In the genomic region with DNA sequence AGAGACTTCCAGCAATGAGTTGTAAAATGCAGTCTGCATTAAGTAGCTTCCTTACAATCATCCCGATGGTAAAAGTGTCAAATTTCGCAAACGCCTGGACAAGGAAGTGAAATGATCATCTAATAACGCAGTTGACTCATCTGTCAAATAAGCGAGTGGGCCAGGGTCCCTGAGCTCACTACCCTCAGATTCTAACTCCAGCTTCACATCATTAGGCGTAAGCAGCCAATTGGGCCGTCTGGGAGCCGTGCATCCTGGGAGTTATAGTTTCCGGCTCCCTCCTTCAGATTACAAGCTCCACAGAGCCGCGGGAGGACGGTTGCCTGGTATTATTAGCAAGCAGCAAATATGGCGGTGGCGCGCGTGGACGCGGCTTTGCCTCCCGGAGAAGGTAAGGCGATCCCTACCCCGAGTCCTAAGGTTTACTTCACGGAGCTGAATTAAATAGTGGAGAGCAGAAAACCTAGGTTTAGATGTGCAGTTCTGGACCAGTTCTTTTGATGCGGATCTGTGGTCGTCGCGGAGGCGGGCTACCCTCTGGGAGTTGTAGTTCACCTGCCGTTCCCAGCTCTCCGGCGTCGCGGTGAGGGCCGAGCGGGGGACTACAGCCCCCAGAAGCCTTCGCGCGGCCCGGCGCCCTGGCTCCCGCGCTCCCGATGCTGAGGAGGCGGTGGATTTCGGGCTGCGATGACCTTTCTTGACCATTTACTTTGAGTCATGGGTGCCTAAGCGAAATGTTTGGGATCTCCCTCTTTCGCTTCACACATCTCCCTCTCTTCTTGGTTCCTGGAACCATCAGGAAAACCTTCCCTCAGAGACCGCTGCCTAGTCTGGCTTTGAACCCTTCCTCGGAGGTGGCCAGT, we compare ENCODE assay signal across 8 cellular contexts. TPM values are rescaled to one million over a fixed set of nuclear protein-coding genes. Genes with fewer than 3 reads are reported as not detected.
DNase-seq lines count a peak whose midpoint lies in the region; ATAC-seq and TF ChIP-seq lines count a peak whose summit lies in the region.

Gene CEP97 (plus strand): TSS at position 286 of the 863 bp plus-strand sequence. CDS start 63 bp downstream, at position 349.

- peak within 1 kb of the TSS; percentile 94 for H3K4me3 Mint-ChIP-seq in T-helper 1 cell treated with Interleukin-12 subunit alpha and Interleukin-12 subunit beta and Interleukin-4 antibody, amounts not matched to agents 30 μg/mL and 1 μg/mL, for 36 hours

- TF ChIP-seq POLR2A in uterus (IDR thresholded peaks at IDR 0.05) = peak; percentile 3 to 27

- no peaks in the 10 kb centered on the region for H3K9me3 Mint-ChIP-seq in T-helper 1 cell treated with Interleukin-12 subunit alpha and Interleukin-12 subunit beta and Interleukin-4 antibody, amounts not matched to agents 30 μg/mL and 1 μg/mL, for 36 hours

- 0 to 1% (median 0%) methylated on average over 49 of the region's 49 CpGs for WGBS in psoas muscle, 3 donors

- DNase-seq in GM13977 (ENCODE audit: low spot score) (peak; percentile 79), NCI-H1694 (lab: John Stamatoyannopoulos, UW) (peak; percentile 95), amygdala (lab: John Stamatoyannopoulos, UW) (peak; percentile 73 to 100 (median 94)), right atrium auricular region (ENCODE audit: low spot score) (peak; percentile 92), psoas muscle (peak; percentile 90 to 94), uterus (peak; percentile 86 to 89)

- intact Hi-C loops in psoas muscle (cut with DNase I) (loop anchor here (2.0 to 5.0 kb wide), 3 partner anchors 37 to 54 kb away; partner anchors contain the start of genes NXPE3 (in 2 of the 2) and RPL24 (in 1 of the 2)), uterus (cut with DNase I; ENCODE audit: low total_unique reads) (no loop called here)

- ATAC-seq in HG02884 (IDR thresholded peaks at IDR 0.05; ENCODE audit: unreplicated experiment) = peak; percentile 85
- peak; percentile 98 to 99 (median 99) for ATAC-seq in psoas muscle

- H3K4me1 Mint-ChIP-seq in T-helper 1 cell treated with Interleukin-12 subunit alpha and Interleukin-12 subunit beta and Interleukin-4 antibody, amounts not matched to agents 30 μg/mL and 1 μg/mL, for 36 hours (ENCODE audit: low read depth) = peaks cover 39% of the 10 kb centered on the region

- H3K9me3 ChIP-seq in right atrium auricular region = no peaks in the 10 kb centered on the region
- H3K9me3 ChIP-seq in psoas muscle = no peaks in the 10 kb centered on the region
- no peaks in the 10 kb centered on the region for H3K9me3 ChIP-seq in uterus

- H3K36me3 ChIP-seq in right atrium auricular region (no peaks in the 10 kb centered on the region), psoas muscle (ENCODE audit: insufficient read depth in 1 of 2, low read depth in 1 of 2) (peaks cover 0 to 30% of the 10 kb centered on the region in 2 donors), uterus (no peaks in the 10 kb centered on the region)

- peaks cover 14% of the 10 kb centered on the region for H3K36me3 Mint-ChIP-seq in T-helper 1 cell treated with Interleukin-12 subunit alpha and Interleukin-12 subunit beta and Interleukin-4 antibody, amounts not matched to agents 30 μg/mL and 1 μg/mL, for 36 hours (ENCODE audit: low read depth)

- H3K4me3 ChIP-seq in right atrium auricular region (peak within 1 kb of the TSS; percentile 60 to 72), psoas muscle (peak within 1 kb of the TSS; percentile 86), uterus (peak within 1 kb of the TSS; percentile 55 to 75)

- no peaks in the 10 kb centered on the region for H3K27me3 Mint-ChIP-seq in T-helper 1 cell treated with Interleukin-12 subunit alpha and Interleukin-12 subunit beta and Interleukin-4 antibody, amounts not matched to agents 30 μg/mL and 1 μg/mL, for 36 hours (ENCODE audit: low read depth)

- H3K27ac ChIP-seq in right atrium auricular region = peak within 1 kb of the TSS; percentile 72 to 78
- H3K27ac ChIP-seq in psoas muscle = peak within 1 kb of the TSS; percentile 79
- H3K27ac ChIP-seq in uterus = peak within 1 kb of the TSS; percentile 75 to 95

- H3K27ac Mint-ChIP-seq in T-helper 1 cell treated with Interleukin-12 subunit alpha and Interleukin-12 subunit beta and Interleukin-4 antibody, amounts not matched to agents 30 μg/mL and 1 μg/mL, for 36 hours = peak within 1 kb of the TSS; percentile 93

- H3K4me1 ChIP-seq in right atrium auricular region = peaks cover 0 to 14% of the 10 kb centered on the region in 2 donors
- H3K4me1 ChIP-seq in psoas muscle = peaks cover 20% of the 10 kb centered on the region
- H3K4me1 ChIP-seq in uterus = no peaks in the 10 kb centered on the region

- in situ Hi-C loops in GM13977 (cut with MboI; ENCODE audit: low pct_unique_long_range_greater_than_20kb, low sequenced_read_pairs, unreplicated experiment) = no loop called here

- no peak for TF ChIP-seq CTCF in GM13977 (IDR thresholded peaks at IDR 0.05; ENCODE audit: extremely low read depth, insufficient read depth, missing control alignments)
- TF ChIP-seq CTCF in right atrium auricular region (IDR thresholded peaks at IDR 0.05) = peak in 1 of 2 donors; percentile 13
- TF ChIP-seq CTCF in psoas muscle (IDR thresholded peaks at IDR 0.05) = no peak
- TF ChIP-seq CTCF in uterus (IDR thresholded peaks at IDR 0.05) = no peak

- no peaks in the 10 kb centered on the region for H3K27me3 ChIP-seq in right atrium auricular region
- H3K27me3 ChIP-seq in psoas muscle (ENCODE audit: insufficient read depth in 3 of 3, low read length in 2 of 3) = no peaks in the 10 kb centered on the region
- no peaks in the 10 kb centered on the region for H3K27me3 ChIP-seq in uterus

RNA-seq across cellular contexts. Expression of gene CEP97, which starts in this region (rescaled TPM):
- 1 to 10 TPM; 6.5 to 7.0 TPM for total RNA-seq in right atrium auricular region
- total RNA-seq in psoas muscle = 10 to 100 TPM in 1 of 4 donors, 1 to 10 TPM in 3; 5.9 to 12.5 (median 7.9) TPM
- polyA plus RNA-seq in psoas muscle = 1 to 10 TPM; 1.6 to 6.3 (median 1.9) TPM
- total RNA-seq in uterus = 10 to 100 TPM in 3 of 4 donors, 1 to 10 TPM in 1; 5.1 to 39.5 (median 17.0) TPM

Comparison
In these comparisons a context has a peak if more than half of its experiments do, and no peak if none do; other contexts are left out.
1. Peak in every context shown above with its lines: DNase-seq, ATAC-seq, H3K4me3 ChIP-seq and H3K27ac ChIP-seq.